ENCODE assay signal across 20 cellular contexts in genomic region chr14:53027031-53027430, GRCh38.
"Had no signal": no experiment of that assay in that cellular context is flagged by ENCODE, and none has a peak within 500 bp of the region (broad histone marks: within the 10 kb centered on the region; RNA-seq: fewer than 3 reads in every experiment).

No MANE protein-coding gene starts in this region.

- H3K4me1 Mint-ChIP-seq: memory B cell; stimulated activated naive B cell treated with anti-CD40 and anti-IgM and Interleukin-4, amounts not matched to agents 10 μg/mL and 1 μg/mL and 100 μg/mL, for 72 hours had no signal

- H3K9me3 Mint-ChIP-seq: stimulated activated naive B cell treated with anti-CD40 and anti-IgM and Interleukin-4, amounts not matched to agents 10 μg/mL and 1 μg/mL and 100 μg/mL, for 72 hours had no signal

- DNase-seq: activated CD4-positive, alpha-beta T cell treated with anti-CD3 and anti-CD28 coated beads, Interleukin-2, amount 50 U/mL, for 1 hour; activated CD8-positive, alpha-beta memory T cell treated with anti-CD3 and anti-CD28 coated beads for 24 hours; activated CD8-positive, alpha-beta memory T cell treated with anti-CD3 and anti-CD28 coated beads, Interleukin-2, amount 50 U/mL, for 4 hours; activated naive CD4-positive, alpha-beta T cell; activated T-cell treated with anti-CD3 and anti-CD28 coated beads, Interleukin-2, amount 50 U/mL, for 24 hours; body of pancreas; dermis blood vessel endothelial cell; effector memory CD4-positive, alpha-beta T cell; foreskin keratinocyte; glutamatergic neuron; kidney glomerular epithelial cell; left ventricle myocardium inferior; retina; sigmoid colon; stimulated activated CD4-positive, alpha-beta T cell treated with anti-CD3 and anti-CD28 coated beads, Interleukin-15, amount 100 ng/mL, for 24 hours; stimulated activated CD8-positive, alpha-beta memory T cell treated with anti-CD3 and anti-CD28 coated beads, Interleukin-4, amount 100 ng/mL, for 48 hours; stimulated activated naive B cell treated with anti-CD40 and anti-IgM and Interleukin-4, amounts not matched to agents 10 μg/mL and 1 μg/mL and 100 μg/mL, for 72 hours; upper lobe of left lung had no signal

- H3K4me3 Mint-ChIP-seq: activated T-cell treated with anti-CD3 and anti-CD28 coated beads, Interleukin-2, amount 50 U/mL, for 24 hours; memory B cell; stimulated activated naive B cell treated with anti-CD40 and anti-IgM and Interleukin-4, amounts not matched to agents 10 μg/mL and 1 μg/mL and 100 μg/mL, for 72 hours had no signal

- H3K27me3 Mint-ChIP-seq: activated T-cell treated with anti-CD3 and anti-CD28 coated beads, Interleukin-2, amount 50 U/mL, for 24 hours; memory B cell; stimulated activated naive B cell treated with anti-CD40 and anti-IgM and Interleukin-4, amounts not matched to agents 10 μg/mL and 1 μg/mL and 100 μg/mL, for 72 hours had no signal

- H3K27ac Mint-ChIP-seq: activated T-cell treated with anti-CD3 and anti-CD28 coated beads, Interleukin-2, amount 50 U/mL, for 24 hours; memory B cell; stimulated activated naive B cell treated with anti-CD40 and anti-IgM and Interleukin-4, amounts not matched to agents 10 μg/mL and 1 μg/mL and 100 μg/mL, for 72 hours had no signal

- H3K27ac ChIP-seq: body of pancreas, foreskin keratinocyte, left ventricle myocardium inferior, sigmoid colon, upper lobe of left lung, VCaP had no signal
